12 cellular contexts compared by ENCODE assay signal in the genomic region with DNA sequence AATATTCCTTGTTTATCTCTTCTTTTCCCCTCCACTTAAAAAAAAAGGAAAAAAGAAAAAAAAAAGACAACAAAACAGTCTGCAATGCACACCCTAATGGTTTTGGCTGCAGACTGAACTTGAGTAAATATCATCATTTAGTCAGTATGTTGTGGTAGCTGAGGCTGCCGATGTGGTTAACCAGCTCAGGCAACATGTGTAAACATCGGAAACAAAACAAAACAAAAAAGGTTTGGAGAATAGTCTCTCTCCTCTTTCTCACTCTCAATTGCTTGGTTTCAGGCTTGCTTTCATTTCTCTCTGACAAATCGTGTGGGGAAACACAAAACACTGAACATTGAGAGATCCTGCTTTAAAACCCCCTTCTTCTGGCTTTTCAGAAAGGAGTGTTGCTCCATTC.
DNase-seq lines count a peak whose midpoint lies in the region; ATAC-seq and TF ChIP-seq lines count a peak whose summit lies in the region.
"Had no signal": no experiment of that assay in that cellular context is flagged by ENCODE, and none has a peak within 500 bp of the region (broad histone marks: within the 10 kb centered on the region; RNA-seq: fewer than 3 reads in every experiment).

No MANE protein-coding gene starts in this region.

- H3K4me1 Mint-ChIP-seq in endothelial cell (ENCODE audit: unreplicated experiment), result peaks cover 13% of the 10 kb centered on the region
- H3K4me1 Mint-ChIP-seq in stimulated activated naive CD8-positive, alpha-beta T cell treated with anti-CD3 and anti-CD28 coated beads, Interleukin-15, amount 100 ng/mL, for 72 hours, result no peaks in the 10 kb centered on the region

- TF ChIP-seq CTCF in AG10803 (conservative IDR thresholded peaks at IDR 0.05; ENCODE audit: low read length), result no peak
- no peak for TF ChIP-seq CTCF in mucosa of descending colon (IDR thresholded peaks at IDR 0.05)
- no peak for TF ChIP-seq CTCF in endothelial cell (IDR thresholded peaks at IDR 0.05; ENCODE audit: unreplicated experiment)

- H3K9me3 ChIP-seq in mucosa of descending colon, result no peaks in the 10 kb centered on the region
- H3K9me3 ChIP-seq: pancreas, testis had no signal

- peak overlapping the region; percentile 28 for H3K4me3 ChIP-seq in AG10803 (ENCODE audit: low read length)
- no peak overlapping the region for H3K4me3 ChIP-seq in mucosa of descending colon
- H3K4me3 ChIP-seq: pancreas, testis had no signal

- no peak overlapping the region for H3K4me3 Mint-ChIP-seq in endothelial cell (ENCODE audit: unreplicated experiment)
- H3K4me3 Mint-ChIP-seq in stimulated activated naive CD8-positive, alpha-beta T cell treated with anti-CD3 and anti-CD28 coated beads, Interleukin-15, amount 100 ng/mL, for 72 hours, result no peak overlapping the region
- H3K4me3 Mint-ChIP-seq: activated CD8-positive, alpha-beta T cell treated with anti-CD3 and anti-CD28 coated beads, Interleukin-2, amount 10 ng/mL, durations not matched to agents 7 days and 5 days had no signal

- no peaks in the 10 kb centered on the region for H3K36me3 Mint-ChIP-seq in endothelial cell (ENCODE audit: low read depth, unreplicated experiment)

- no peaks in the 10 kb centered on the region for H3K9me3 Mint-ChIP-seq in endothelial cell (ENCODE audit: unreplicated experiment)
- H3K9me3 Mint-ChIP-seq in stimulated activated naive CD8-positive, alpha-beta T cell treated with anti-CD3 and anti-CD28 coated beads, Interleukin-15, amount 100 ng/mL, for 72 hours, result no peaks in the 10 kb centered on the region

- no peak overlapping the region for H3K27ac Mint-ChIP-seq in endothelial cell (ENCODE audit: unreplicated experiment)
- no peak overlapping the region for H3K27ac Mint-ChIP-seq in stimulated activated naive CD8-positive, alpha-beta T cell treated with anti-CD3 and anti-CD28 coated beads, Interleukin-15, amount 100 ng/mL, for 72 hours
- H3K27ac Mint-ChIP-seq: activated CD8-positive, alpha-beta T cell treated with anti-CD3 and anti-CD28 coated beads, Interleukin-2, amount 10 ng/mL, durations not matched to agents 7 days and 5 days had no signal

- ATAC-seq in HG03432 (IDR thresholded peaks at IDR 0.05; ENCODE audit: unreplicated experiment), result peak; percentile 81
- peak; percentile 51 for ATAC-seq in mucosa of descending colon
- no peak for ATAC-seq in stimulated activated naive CD8-positive, alpha-beta T cell treated with anti-CD3 and anti-CD28 coated beads, Interleukin-15, amount 100 ng/mL, for 72 hours
- no peak for ATAC-seq in HG03045 (IDR thresholded peaks at IDR 0.05; ENCODE audit: unreplicated experiment)
- ATAC-seq in GM19324 (IDR thresholded peaks at IDR 0.05; ENCODE audit: low FRiP score, unreplicated experiment), result no peak
- ATAC-seq: activated CD8-positive, alpha-beta T cell treated with anti-CD3 and anti-CD28 coated beads, Interleukin-2, amount 10 ng/mL, durations not matched to agents 7 days and 5 days had no signal

- DNase-seq in AG10803 (ENCODE audit: low read depth), result peak; percentile 97
- DNase-seq in astrocyte of the hippocampus (ENCODE audit: low read depth, low spot score), result peak; percentile 90
- peak in 1 of 3 donors; percentile 12 for DNase-seq in mucosa of descending colon
- DNase-seq in endothelial cell (ENCODE audit: low spot score), result no peak
- no peak for DNase-seq in stimulated activated naive CD8-positive, alpha-beta T cell treated with anti-CD3 and anti-CD28 coated beads, Interleukin-15, amount 100 ng/mL, for 72 hours
- DNase-seq: activated CD8-positive, alpha-beta T cell treated with anti-CD3 and anti-CD28 coated beads, Interleukin-2, amount 10 ng/mL, durations not matched to agents 7 days and 5 days; erythroblast; pancreas; testis had no signal

- no peaks in the 10 kb centered on the region for H3K36me3 ChIP-seq in mucosa of descending colon (ENCODE audit: low read depth)
- H3K36me3 ChIP-seq: pancreas had no signal

- H3K27me3 Mint-ChIP-seq in endothelial cell (ENCODE audit: unreplicated experiment), result no peaks in the 10 kb centered on the region
- no peaks in the 10 kb centered on the region for H3K27me3 Mint-ChIP-seq in stimulated activated naive CD8-positive, alpha-beta T cell treated with anti-CD3 and anti-CD28 coated beads, Interleukin-15, amount 100 ng/mL, for 72 hours

- no peaks in the 10 kb centered on the region for H3K4me1 ChIP-seq in mucosa of descending colon (ENCODE audit: low read depth)
- H3K4me1 ChIP-seq: pancreas, testis had no signal

- intact Hi-C loops in mucosa of descending colon (cut with DNase I, micrococcal nuclease), result no loop called here

Comparison
In these comparisons a context has a peak if more than half of its experiments do, and no peak if none do; other contexts are left out.
1. DNase-seq: peak in AG10803 (single experiment) and astrocyte of the hippocampus (single experiment); none in endothelial cell (single experiment) and stimulated activated naive CD8-positive, alpha-beta T cell treated with anti-CD3 and anti-CD28 coated beads, Interleukin-15, amount 100 ng/mL, for 72 hours (0 of 2).
2. ATAC-seq: peak in HG03432 (single experiment) and mucosa of descending colon (single experiment); none in stimulated activated naive CD8-positive, alpha-beta T cell treated with anti-CD3 and anti-CD28 coated beads, Interleukin-15, amount 100 ng/mL, for 72 hours (single experiment), HG03045 (single experiment) and GM19324 (single experiment).